ENCODE assay signal across 8 cellular contexts in genomic region chr1:145959957-145960467, GRCh38. TPM values are rescaled to one million over a fixed set of nuclear protein-coding genes. Genes with fewer than 3 reads are reported as not detected.
DNase-seq lines count a peak whose midpoint lies in the region; ATAC-seq and TF ChIP-seq lines count a peak whose summit lies in the region.

No MANE protein-coding gene starts in this region.

- H3F3A ChIP-seq in neural progenitor cell (ENCODE audit: low read depth), result peaks cover 26% of the 10 kb centered on the region

- no peak for TF ChIP-seq CTCF in CD14-positive monocyte (IDR thresholded peaks at IDR 0.05)
- TF ChIP-seq CTCF in neural progenitor cell (IDR thresholded peaks at IDR 0.05), result no peak

- H3K4me2 ChIP-seq in neural progenitor cell, result peak overlapping the region; percentile 87

- H3K4me3 Mint-ChIP-seq in CD14-positive monocyte (peak overlapping the region; percentile 91 to 97), neural progenitor cell (peak overlapping the region; percentile 96)

- intact Hi-C loops in CD14-positive monocyte (cut with micrococcal nuclease), result loop anchor here (5.0 to 10.0 kb wide), 3 partner anchors 37 to 95 kb away; partner anchors contain the start of genes PEX11B (in 1 of the 2) and TXNIP (in 1 of the 2)

- peak overlapping the region; percentile 83 for H3K9ac ChIP-seq in NT2/D1 (ENCODE audit: insufficient read length, low read depth)
- no peak overlapping the region for H3K9ac ChIP-seq in endocrine pancreas (ENCODE audit: control insufficient read depth, insufficient read depth, low read length)
- H3K9ac ChIP-seq in neural progenitor cell, result no peak overlapping the region

- H3K9me3 Mint-ChIP-seq in CD14-positive monocyte (peaks cover 0 to 8% (median 0%) of the 10 kb centered on the region in 7 donors), neural progenitor cell (no peaks in the 10 kb centered on the region)

- ATAC-seq in GM18858 (IDR thresholded peaks at IDR 0.05; ENCODE audit: unreplicated experiment) (no peak), HG03469 (IDR thresholded peaks at IDR 0.05; ENCODE audit: unreplicated experiment) (no peak)

- H3K27me3 ChIP-seq in NT2/D1 (ENCODE audit: insufficient read depth, insufficient read length), result peaks cover 93% of the 10 kb centered on the region
- H3K27me3 ChIP-seq in endocrine pancreas (ENCODE audit: control insufficient read depth, insufficient read depth, low read length), result no peaks in the 10 kb centered on the region
- H3K27me3 ChIP-seq in neural progenitor cell, result peaks cover 90% of the 10 kb centered on the region

- H3K4me3 ChIP-seq in NT2/D1 (ENCODE audit: insufficient read length, low read depth), result peak overlapping the region; percentile 80
- peak overlapping the region; percentile 15 for H3K4me3 ChIP-seq in endocrine pancreas (ENCODE audit: control insufficient read depth, insufficient read depth, low read length)
- H3K4me3 ChIP-seq in neural progenitor cell, result peak overlapping the region; percentile 79

- no peaks in the 10 kb centered on the region for H3K79me2 ChIP-seq in neural progenitor cell (ENCODE audit: low read depth)

- peak overlapping the region; percentile 79 for H2AFZ ChIP-seq in neural progenitor cell (replicated peaks)

- no peaks in the 10 kb centered on the region for H4K20me1 ChIP-seq in neural progenitor cell (ENCODE audit: low read depth)

- H3K36me3 ChIP-seq in NT2/D1 (ENCODE audit: insufficient read depth, insufficient read length, low read length) (no peaks in the 10 kb centered on the region), endocrine pancreas (ENCODE audit: control insufficient read depth, insufficient read depth, low read length) (no peaks in the 10 kb centered on the region), neural progenitor cell (no peaks in the 10 kb centered on the region)

- H3K4me1 Mint-ChIP-seq in CD14-positive monocyte (peaks cover 87% of the 10 kb centered on the region), neural progenitor cell (peaks cover 71% of the 10 kb centered on the region)

- no peak overlapping the region for H3K27ac ChIP-seq in neural progenitor cell

- H3K27ac Mint-ChIP-seq in CD14-positive monocyte (peak overlapping the region in 1 of 7 donors; percentile 50), neural progenitor cell (no peak overlapping the region)

- DNase-seq in CD14-positive monocyte (ENCODE audit: low spot score) (no peak), NT2/D1 (ENCODE audit: low read depth, low spot score) (no peak), neural progenitor cell (ENCODE audit: low spot score) (no peak), pons (ENCODE audit: low spot score) (no peak), SKM-1 treated with dmso at 0.1 percent for 144 hours (lab: John Stamatoyannopoulos, UW; ENCODE audit: unreplicated experiment) (no peak)

- peaks cover 20% of the 10 kb centered on the region for H3K4me1 ChIP-seq in NT2/D1 (ENCODE audit: insufficient read depth, insufficient read length)
- H3K4me1 ChIP-seq in endocrine pancreas (ENCODE audit: control insufficient read depth, insufficient read depth, low read length), result peaks cover 24% of the 10 kb centered on the region
- peaks cover 34% of the 10 kb centered on the region for H3K4me1 ChIP-seq in neural progenitor cell

- H3K36me3 Mint-ChIP-seq in CD14-positive monocyte (peaks cover 3 to 4% of the 10 kb centered on the region in 2 donors), neural progenitor cell (no peaks in the 10 kb centered on the region)

- H3K9me3 ChIP-seq in NT2/D1 (ENCODE audit: insufficient read depth, low read length) (no peaks in the 10 kb centered on the region), endocrine pancreas (ENCODE audit: control insufficient read depth, low read length) (no peaks in the 10 kb centered on the region), neural progenitor cell (ENCODE audit: low read depth) (no peaks in the 10 kb centered on the region)

- H3K27me3 Mint-ChIP-seq in CD14-positive monocyte (ENCODE audit: low read depth in 3 of 3), result peaks cover 30 to 37% (median 31%) of the 10 kb centered on the region in 3 donors
- H3K27me3 Mint-ChIP-seq in neural progenitor cell (ENCODE audit: insufficient read depth, low read depth), result peaks cover 22% of the 10 kb centered on the region

RNA-seq across cellular contexts. Expression of gene LIX1L, which starts 2.2 kb away (rescaled TPM):
- 1 to 10 TPM; 6.3 to 8.5 TPM for polyA plus RNA-seq in CD14-positive monocyte
- 12.5 and 13.6 TPM in 2 replicates for total RNA-seq in neural progenitor cell (ENCODE audit: low replicate concordance)

RNA-seq across cellular contexts. Expression of gene ANKRD34A, which starts 4.4 kb away (rescaled TPM):
- not detected for polyA plus RNA-seq in CD14-positive monocyte
- total RNA-seq in neural progenitor cell (ENCODE audit: low replicate concordance), result 0.06 and 0.28 TPM in 2 replicates

RNA-seq across cellular contexts. Expression of gene POLR3GL, which starts 4.5 kb away (rescaled TPM):
- 10 to 100 TPM; 36.2 to 39.0 TPM for polyA plus RNA-seq in CD14-positive monocyte
- total RNA-seq in neural progenitor cell (ENCODE audit: low replicate concordance), result 11.1 and 12.0 TPM in 2 replicates

RNA-seq across cellular contexts. Expression of gene RBM8A, which starts 32.7 kb away (rescaled TPM):
- polyA plus RNA-seq in CD14-positive monocyte, result 100 to 1,000 TPM in 1 of 2 donors, 10 to 100 TPM in 1; 91.5 to 115 TPM
- total RNA-seq in neural progenitor cell (ENCODE audit: low replicate concordance), result 242 and 320 TPM in 2 replicates

RNA-seq across cellular contexts. Expression of gene TXNIP, which starts 36.4 kb away (rescaled TPM):
- 100 to 1,000 TPM; 640 to 844 TPM for polyA plus RNA-seq in CD14-positive monocyte
- 177 and 213 TPM in 2 replicates for total RNA-seq in neural progenitor cell (ENCODE audit: low replicate concordance)

Comparison
In these comparisons a context has a peak if more than half of its experiments do, and no peak if none do; other contexts are left out.
1. H3K4me3 ChIP-seq: peak in every context shown above with its lines; median percentile 80 in NT2/D1; 79 in neural progenitor cell; 15 in endocrine pancreas.